Comparison of ENCODE assay signal across 19 cellular contexts in genomic region chr10:31074357-31075065, GRCh38. TPM values are rescaled to one million over a fixed set of nuclear protein-coding genes. Genes with fewer than 3 reads are reported as not detected.
DNase-seq lines count a peak whose midpoint lies in the region; ATAC-seq and TF ChIP-seq lines count a peak whose summit lies in the region.
"Had no signal": no experiment of that assay in that cellular context is flagged by ENCODE, and none has a peak within 500 bp of the region (broad histone marks: within the 10 kb centered on the region; RNA-seq: fewer than 3 reads in every experiment).

No MANE protein-coding gene starts in this region.

- H3K27ac Mint-ChIP-seq in MCF 10A (ENCODE audit: low read depth, unreplicated experiment) (peak overlapping the region; percentile 60), mesothelial cell of epicardium (peak overlapping the region; percentile 62), type B pancreatic cell (no peak overlapping the region)
- H3K27ac Mint-ChIP-seq: effector memory CD8-positive, alpha-beta T cell had no signal

- intact Hi-C loops in MCF 10A (cut with micrococcal nuclease) = no loop called here
- intact Hi-C loops in breast epithelium (cut with DNase I; ENCODE audit: low total_unique reads) = loop anchor here (1.0 kb wide), 1 partner anchor 14 kb away; no protein-coding TSS in a partner anchor
- intact Hi-C loops in adrenal gland (cut with DNase I) = no loop called here

- H3K9me3 ChIP-seq in breast epithelium (no peaks in the 10 kb centered on the region), adipocyte (ENCODE audit: control insufficient read depth, low read length) (no peaks in the 10 kb centered on the region), adrenal gland (replicated peaks in 1 of 3) (no peaks in the 10 kb centered on the region)
- H3K9me3 ChIP-seq: BLaER1 treated with 17β-estradiol and CSF1 and Interleukin-3, amounts not matched to agents 10 nM and 100 nM; pancreas had no signal

- H3K4me3 Mint-ChIP-seq in MCF 10A (ENCODE audit: unreplicated experiment) (no peak overlapping the region), mesothelial cell of epicardium (no peak overlapping the region), type B pancreatic cell (peak overlapping the region; percentile 15)
- H3K4me3 Mint-ChIP-seq: effector memory CD8-positive, alpha-beta T cell had no signal

- no peak for DNase-seq in MCF 10A (ENCODE audit: unreplicated experiment)
- no peak for DNase-seq in breast epithelium (ENCODE audit: low spot score in 2 of 2)
- no peak for DNase-seq in adipocyte (ENCODE audit: low read depth)
- no peak for DNase-seq in mesothelial cell of epicardium (ENCODE audit: low spot score in 2 of 2, unreplicated experiment in 2 of 2)
- DNase-seq in type B pancreatic cell (ENCODE audit: extremely low spot score, unreplicated experiment) = no peak
- DNase-seq in adrenal gland = no peak
- DNase-seq: 8988T; activated CD4-positive, alpha-beta T cell treated with anti-CD3 and anti-CD28 coated beads for 48 hours; activated effector memory CD4-positive, alpha-beta T cell treated with Interleukin-2 at 50 U/mL for 16 hours; effector memory CD8-positive, alpha-beta T cell; GF-D8; NCI-H1436 treated with DMSO at 0.1 percent for 48 hours; pancreas; stimulated activated CD4-positive, alpha-beta T cell treated with anti-CD3 and anti-CD28 coated beads, Interleukin-4, amount 100 ng/mL, for 24 hours; substantia nigra had no signal

- WGBS in adrenal gland, 4 donors = 67 to 82% (median 76%) methylated on average over 7 of the region's 7 CpGs

- CTCF ChIA-PET in MCF 10A (lab: Yijun Ruan, JAX) = interaction anchor here (0.6 kb wide), 1 partner anchor 389 kb away, joined by 4 read pairs; no protein-coding TSS in a partner anchor

- H3K27me3 ChIP-seq in breast epithelium = no peaks in the 10 kb centered on the region
- no peaks in the 10 kb centered on the region for H3K27me3 ChIP-seq in adipocyte (replicated peaks; ENCODE audit: control insufficient read depth, insufficient read depth, low read length)
- no peaks in the 10 kb centered on the region for H3K27me3 ChIP-seq in adrenal gland
- H3K27me3 ChIP-seq: BLaER1 treated with 17β-estradiol and CSF1 and Interleukin-3, amounts not matched to agents 10 nM and 100 nM; pancreas had no signal

- H3K4me1 Mint-ChIP-seq in MCF 10A (ENCODE audit: insufficient read depth, unreplicated experiment) (peaks cover 47% of the 10 kb centered on the region), mesothelial cell of epicardium (peaks cover 18% of the 10 kb centered on the region), type B pancreatic cell (ENCODE audit: unreplicated experiment) (peaks cover 13% of the 10 kb centered on the region)

- no peak for TF ChIP-seq POLR2A in breast epithelium (IDR thresholded peaks at IDR 0.05)
- no peak for TF ChIP-seq POLR2A in adrenal gland (IDR thresholded peaks at IDR 0.05)

- ATAC-seq in SK-N-SH treated with all-trans-retinoic acid at 6 μM for 48 hours (no peak), GM21825 (IDR thresholded peaks at IDR 0.05; ENCODE audit: unreplicated experiment) (no peak)
- ATAC-seq: effector memory CD8-positive, alpha-beta T cell; Panc1; pancreas had no signal

- POLR2A ChIA-PET in MCF 10A (lab: Yijun Ruan, JAX) = no interaction called here

- H3K27ac ChIP-seq in breast epithelium (no peak overlapping the region), adrenal gland (no peak overlapping the region)
- H3K27ac ChIP-seq: BLaER1 treated with 17β-estradiol and CSF1 and Interleukin-3, amounts not matched to agents 10 nM and 100 nM; pancreas had no signal

- no peaks in the 10 kb centered on the region for H3K36me3 Mint-ChIP-seq in MCF 10A (ENCODE audit: insufficient read depth, unreplicated experiment)
- no peaks in the 10 kb centered on the region for H3K36me3 Mint-ChIP-seq in mesothelial cell of epicardium
- no peaks in the 10 kb centered on the region for H3K36me3 Mint-ChIP-seq in type B pancreatic cell

- peak overlapping the region; percentile 4 for H3K9ac ChIP-seq in adipocyte (ENCODE audit: low read length)
- H3K9ac ChIP-seq: BLaER1 treated with 17β-estradiol and CSF1 and Interleukin-3, amounts not matched to agents 10 nM and 100 nM had no signal

- H3K4me1 ChIP-seq in breast epithelium = no peaks in the 10 kb centered on the region
- peaks cover 46% of the 10 kb centered on the region for H3K4me1 ChIP-seq in adipocyte (ENCODE audit: control insufficient read depth, insufficient read depth, low read length)
- H3K4me1 ChIP-seq in adrenal gland (replicated peaks in 1 of 2) = no peaks in the 10 kb centered on the region
- H3K4me1 ChIP-seq: BLaER1 treated with 17β-estradiol and CSF1 and Interleukin-3, amounts not matched to agents 10 nM and 100 nM; pancreas had no signal

- TF ChIP-seq CTCF in MCF 10A (IDR thresholded peaks at IDR 0.05; ENCODE audit: unreplicated experiment) (no peak), breast epithelium (IDR thresholded peaks at IDR 0.05) (no peak), mesothelial cell of epicardium (IDR thresholded peaks at IDR 0.05; ENCODE audit: unreplicated experiment) (no peak), type B pancreatic cell (conservative IDR thresholded peaks at IDR 0.05) (no peak), adrenal gland (IDR thresholded peaks at IDR 0.05) (no peak)

- no TSS peak for BruUV-seq in MCF 10A (replicated peaks; lab: Mats Ljungman, UMichigan)

- no peaks in the 10 kb centered on the region for H3K9me3 Mint-ChIP-seq in MCF 10A (ENCODE audit: unreplicated experiment)
- no peaks in the 10 kb centered on the region for H3K9me3 Mint-ChIP-seq in mesothelial cell of epicardium
- no peaks in the 10 kb centered on the region for H3K9me3 Mint-ChIP-seq in type B pancreatic cell
- H3K9me3 Mint-ChIP-seq: effector memory CD8-positive, alpha-beta T cell had no signal

- no peaks in the 10 kb centered on the region for H3K36me3 ChIP-seq in breast epithelium
- no peaks in the 10 kb centered on the region for H3K36me3 ChIP-seq in adipocyte (ENCODE audit: control insufficient read depth, insufficient read depth, low read length, severe bottlenecking)
- H3K36me3 ChIP-seq in adrenal gland (replicated peaks in 1 of 2) = no peaks in the 10 kb centered on the region
- H3K36me3 ChIP-seq: BLaER1 treated with 17β-estradiol and CSF1 and Interleukin-3, amounts not matched to agents 10 nM and 100 nM; pancreas had no signal

- H3K4me3 ChIP-seq in breast epithelium = no peak overlapping the region
- H3K4me3 ChIP-seq in adipocyte (ENCODE audit: low read length) = no peak overlapping the region
- H3K4me3 ChIP-seq in adrenal gland = no peak overlapping the region
- H3K4me3 ChIP-seq: BLaER1 treated with 17β-estradiol and CSF1 and Interleukin-3, amounts not matched to agents 10 nM and 100 nM; pancreas had no signal

- no peaks in the 10 kb centered on the region for H3K27me3 Mint-ChIP-seq in MCF 10A (ENCODE audit: insufficient read depth, unreplicated experiment)
- H3K27me3 Mint-ChIP-seq in mesothelial cell of epicardium (ENCODE audit: low read depth) = peaks cover 5% of the 10 kb centered on the region
- H3K27me3 Mint-ChIP-seq in type B pancreatic cell = peaks cover 7% of the 10 kb centered on the region

TF ChIP-seq in SK-N-SH treated with all-trans-retinoic acid at 6 μM for 48 hours, 23 proteins besides CTCF, POLR2A, EP300 and RAD21 (continues in another document):
- TF ChIP-seq GLIS3 (CRISPR knock-in tag; IDR thresholded peaks at IDR 0.05) (no peak), BACH2 (CRISPR knock-in tag; IDR thresholded peaks at IDR 0.05; ENCODE audit: borderline replicate concordance) (no peak), ZNF565 (CRISPR knock-in tag; conservative IDR thresholded peaks at IDR 0.05; ENCODE audit: low read depth) (no peak), ZNF70 (CRISPR knock-in tag; IDR thresholded peaks at IDR 0.05) (no peak), SNAI2 (CRISPR knock-in tag; IDR thresholded peaks at IDR 0.05) (no peak), PPARA (CRISPR knock-in tag; IDR thresholded peaks at IDR 0.05; ENCODE audit: borderline replicate concordance) (no peak), ZFP3 (CRISPR knock-in tag; IDR thresholded peaks at IDR 0.05) (no peak), CSRNP3 (CRISPR knock-in tag; IDR thresholded peaks at IDR 0.05) (no peak), PATZ1 (CRISPR knock-in tag; IDR thresholded peaks at IDR 0.05; ENCODE audit: borderline replicate concordance) (no peak), ESRRG (CRISPR knock-in tag; IDR thresholded peaks at IDR 0.05) (no peak), RARB (CRISPR knock-in tag; IDR thresholded peaks at IDR 0.05) (no peak)

RNA-seq across cellular contexts. Expression of gene ZNF438, which starts 42.8 kb away (rescaled TPM):
- 6.8 and 8.4 TPM in 2 replicates for total RNA-seq in MCF 10A (2022)
- 10 to 100 TPM in 1 of 3 donors, 1 to 10 TPM in 2; 8.8 to 34.6 (median 10.0) TPM for total RNA-seq in breast epithelium
- 5.3 to 6.6 TPM (median 6.0 TPM) in 3 replicates for total RNA-seq in mesothelial cell of epicardium
- 3.7 and 4.4 TPM in 2 replicates for total RNA-seq in type B pancreatic cell (ENCODE audit: low replicate concordance)
- 1 to 10 TPM; 3.6 to 8.3 (median 5.7) TPM for total RNA-seq in adrenal gland
- 10 to 100 TPM in 1 of 3 donors, 1 to 10 TPM in 2; 4.9 to 15.5 (median 8.7) TPM for polyA plus RNA-seq in adrenal gland
